Comparison of ENCODE assay signal across 9 cellular contexts in the genomic region with DNA sequence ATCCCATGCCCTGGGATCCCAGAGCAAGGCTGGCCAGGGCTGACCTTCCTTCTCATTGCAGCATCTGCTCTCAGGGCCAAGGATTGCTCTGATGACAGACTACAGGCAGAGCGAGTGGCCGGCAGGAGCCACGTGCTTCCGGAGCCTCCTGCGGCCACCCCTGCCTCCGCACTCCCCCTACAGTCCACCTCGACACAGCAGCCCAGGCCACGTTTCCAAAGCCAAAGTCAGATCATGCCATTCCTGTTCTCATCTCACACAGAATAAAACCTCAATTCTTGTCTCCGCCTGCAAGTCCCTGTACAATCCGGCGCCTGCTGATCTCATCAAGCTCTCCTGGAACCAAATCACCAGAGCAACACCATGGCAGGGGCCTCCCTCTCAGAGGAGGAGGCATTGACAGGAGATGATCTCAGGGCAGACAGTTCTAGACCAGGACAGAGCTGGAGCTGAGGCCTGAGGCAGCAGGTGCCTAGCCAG.
DNase-seq lines count a peak whose midpoint lies in the region; ATAC-seq and TF ChIP-seq lines count a peak whose summit lies in the region.
"Had no signal": no experiment of that assay in that cellular context is flagged by ENCODE, and none has a peak within 500 bp of the region (broad histone marks: within the 10 kb centered on the region; RNA-seq: fewer than 3 reads in every experiment).

No MANE protein-coding gene starts in this region.

- H3K9me3 Mint-ChIP-seq in stimulated activated effector memory CD8-positive, alpha-beta T cell treated with anti-CD3 and anti-CD28 coated beads, Interleukin-12 subunit alpha, Interleukin-12 subunit beta, amount 100 ng/mL, for 72 hours: no peaks in the 10 kb centered on the region
- no peaks in the 10 kb centered on the region for H3K9me3 Mint-ChIP-seq in effector memory CD8-positive, alpha-beta T cell
- H3K9me3 Mint-ChIP-seq: stimulated activated naive CD8-positive, alpha-beta T cell treated with anti-CD3 and anti-CD28 coated beads, Interleukin-15, Interleukin-2, amounts not matched to agents 100 ng/mL and 50 ng/mL, for 24 hours had no signal

- no peak overlapping the region for H3K27ac Mint-ChIP-seq in stimulated activated effector memory CD8-positive, alpha-beta T cell treated with anti-CD3 and anti-CD28 coated beads, Interleukin-12 subunit alpha, Interleukin-12 subunit beta, amount 100 ng/mL, for 72 hours
- H3K27ac Mint-ChIP-seq in effector memory CD8-positive, alpha-beta T cell: no peak overlapping the region
- H3K27ac Mint-ChIP-seq: stimulated activated naive CD8-positive, alpha-beta T cell treated with anti-CD3 and anti-CD28 coated beads, Interleukin-15, Interleukin-2, amounts not matched to agents 100 ng/mL and 50 ng/mL, for 24 hours had no signal

- H3K4me3 ChIP-seq in HEK293 (ENCODE audit: low read depth, low read length) (no peak overlapping the region), brain microvascular endothelial cell (ENCODE audit: low read depth, low read length) (no peak overlapping the region)

- H3K4me1 ChIP-seq in HEK293 (ENCODE audit: control insufficient read depth, insufficient read depth, low read length): peaks cover 3% of the 10 kb centered on the region; the same call in 1 of the 2 replicates

- H3K36me3 ChIP-seq in HEK293 (ENCODE audit: control insufficient read depth in 2 of 2, insufficient read depth in 1 of 2, low read length in 2 of 2) (no peaks in the 10 kb centered on the region), brain microvascular endothelial cell (replicated peaks) (no peaks in the 10 kb centered on the region)

- peak; percentile 27 for ATAC-seq in stimulated activated effector memory CD8-positive, alpha-beta T cell treated with anti-CD3 and anti-CD28 coated beads, Interleukin-12 subunit alpha, Interleukin-12 subunit beta, amount 100 ng/mL, for 72 hours
- no peak for ATAC-seq in effector memory CD8-positive, alpha-beta T cell (replicated peaks)

- CTCF ChIA-PET in HEK293 (lab: Yijun Ruan, JAX): interaction anchor here (0.7 to 2.5 kb wide), 9 partner anchors 11 to 370 kb away, joined by 3 to 6 read pairs (median 3); no protein-coding TSS in a partner anchor

- H3K4me3 Mint-ChIP-seq in stimulated activated effector memory CD8-positive, alpha-beta T cell treated with anti-CD3 and anti-CD28 coated beads, Interleukin-12 subunit alpha, Interleukin-12 subunit beta, amount 100 ng/mL, for 72 hours: no peak overlapping the region
- H3K4me3 Mint-ChIP-seq in effector memory CD8-positive, alpha-beta T cell: no peak overlapping the region
- H3K4me3 Mint-ChIP-seq: stimulated activated naive CD8-positive, alpha-beta T cell treated with anti-CD3 and anti-CD28 coated beads, Interleukin-15, Interleukin-2, amounts not matched to agents 100 ng/mL and 50 ng/mL, for 24 hours had no signal

- H3K36me3 Mint-ChIP-seq in stimulated activated effector memory CD8-positive, alpha-beta T cell treated with anti-CD3 and anti-CD28 coated beads, Interleukin-12 subunit alpha, Interleukin-12 subunit beta, amount 100 ng/mL, for 72 hours: peaks cover 9% of the 10 kb centered on the region
- peaks cover 6% of the 10 kb centered on the region for H3K36me3 Mint-ChIP-seq in effector memory CD8-positive, alpha-beta T cell (ENCODE audit: insufficient read depth)

- H3K27me3 Mint-ChIP-seq in effector memory CD8-positive, alpha-beta T cell: peaks cover 12 to 43% of the 10 kb centered on the region in 2 donors

- peaks cover 11% of the 10 kb centered on the region for H3K4me1 Mint-ChIP-seq in stimulated activated effector memory CD8-positive, alpha-beta T cell treated with anti-CD3 and anti-CD28 coated beads, Interleukin-12 subunit alpha, Interleukin-12 subunit beta, amount 100 ng/mL, for 72 hours
- peaks cover 4 to 7% of the 10 kb centered on the region in 2 donors for H3K4me1 Mint-ChIP-seq in effector memory CD8-positive, alpha-beta T cell (ENCODE audit: low read depth in 2 of 2)

- in situ Hi-C loops in brain microvascular endothelial cell (cut with HindIII; ENCODE audit: low pct_ligation_motif_present, low sequenced_read_pairs): no loop called here

- TF ChIP-seq CTCF in GM12872 (IDR thresholded peaks at IDR 0.05; ENCODE audit: insufficient read depth, low read depth, low read length) (peak; percentile 81), HEK293 (tag by site-specific recombination; IDR thresholded peaks at IDR 0.05) (peak; percentile 92), brain microvascular endothelial cell (IDR thresholded peaks at IDR 0.05; ENCODE audit: low read depth, low read length, missing control alignments) (peak; percentile 96)

- H3K27me3 ChIP-seq in brain microvascular endothelial cell (replicated peaks): no peaks in the 10 kb centered on the region

- DNase-seq in NCI-H146 (lab: John Stamatoyannopoulos, UW) (peak; percentile 42), brain microvascular endothelial cell (peak; percentile 61), islet precursor cell (peak; percentile 92), middle frontal gyrus (ENCODE audit: extremely low spot score, low spot score) (no peak)
- DNase-seq in stimulated activated effector memory CD8-positive, alpha-beta T cell treated with anti-CD3 and anti-CD28 coated beads, Interleukin-12 subunit alpha, Interleukin-12 subunit beta, amount 100 ng/mL, for 72 hours (ENCODE audit: low spot score in 2 of 2): no peak
- DNase-seq in effector memory CD8-positive, alpha-beta T cell: no peak

- POLR2A ChIA-PET in HEK293 (lab: Yijun Ruan, JAX): no interaction called here

- no peaks in the 10 kb centered on the region for H3K9me3 ChIP-seq in HEK293 (ENCODE audit: control insufficient read depth, insufficient read depth, low read depth, low read length)

- H3K27ac ChIP-seq in HEK293 (ENCODE audit: extremely low read depth, low read depth, low read length) (no peak overlapping the region), brain microvascular endothelial cell (no peak overlapping the region)

TF ChIP-seq in HEK293, 187 proteins besides CTCF, POLR2A, EP300 and RAD21 (continues in another document):
- TF ChIP-seq ZSCAN30 (tag by site-specific recombination; IDR thresholded peaks at IDR 0.05): peak; percentile 67; the same call in 1 of the 2 replicates
- peak; percentile 18; the same call in 1 of the 2 replicates for TF ChIP-seq ZFHX2 (tag by site-specific recombination; conservative IDR thresholded peaks at IDR 0.05)
- TF ChIP-seq ZNF623 (tag by site-specific recombination; IDR thresholded peaks at IDR 0.05): no peak
- no peak for TF ChIP-seq ZNF626 (tag by site-specific recombination; IDR thresholded peaks at IDR 0.05)
- no peak for TF ChIP-seq ZNF354C (tag by site-specific recombination; IDR thresholded peaks at IDR 0.05; ENCODE audit: borderline replicate concordance, low read depth)
- no peak for TF ChIP-seq ZNF664 (tag by site-specific recombination; IDR thresholded peaks at IDR 0.05)
- TF ChIP-seq ZNF202 (tag by site-specific recombination; IDR thresholded peaks at IDR 0.05; ENCODE audit: borderline replicate concordance): no peak
- TF ChIP-seq TRIM28 (IDR thresholded peaks at IDR 0.05; ENCODE audit: borderline replicate concordance, low read length): peak; percentile 68
- TF ChIP-seq ZBTB17 (tag by site-specific recombination; IDR thresholded peaks at IDR 0.05): peak; percentile 79
- TF ChIP-seq ZNF335 (tag by site-specific recombination; conservative IDR thresholded peaks at IDR 0.05): peak; percentile 52; the same call in 1 of the 2 replicates
- TF ChIP-seq, protein P1, sequence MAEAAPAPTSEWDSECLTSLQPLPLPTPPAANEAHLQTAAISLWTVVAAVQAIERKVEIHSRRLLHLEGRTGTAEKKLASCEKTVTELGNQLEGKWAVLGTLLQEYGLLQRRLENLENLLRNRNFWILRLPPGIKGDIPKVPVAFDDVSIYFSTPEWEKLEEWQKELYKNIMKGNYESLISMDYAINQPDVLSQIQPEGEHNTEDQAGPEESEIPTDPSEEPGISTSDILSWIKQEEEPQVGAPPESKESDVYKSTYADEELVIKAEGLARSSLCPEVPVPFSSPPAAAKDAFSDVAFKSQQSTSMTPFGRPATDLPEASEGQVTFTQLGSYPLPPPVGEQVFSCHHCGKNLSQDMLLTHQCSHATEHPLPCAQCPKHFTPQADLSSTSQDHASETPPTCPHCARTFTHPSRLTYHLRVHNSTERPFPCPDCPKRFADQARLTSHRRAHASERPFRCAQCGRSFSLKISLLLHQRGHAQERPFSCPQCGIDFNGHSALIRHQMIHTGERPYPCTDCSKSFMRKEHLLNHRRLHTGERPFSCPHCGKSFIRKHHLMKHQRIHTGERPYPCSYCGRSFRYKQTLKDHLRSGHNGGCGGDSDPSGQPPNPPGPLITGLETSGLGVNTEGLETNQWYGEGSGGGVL (tag by site-specific recombination; IDR thresholded peaks at IDR 0.05): no peak
- TF ChIP-seq ZBTB20 (tag by site-specific recombination; IDR thresholded peaks at IDR 0.05): no peak
- peak; percentile 72; the same call in 1 of the 2 replicates for TF ChIP-seq ZNF10 (tag by site-specific recombination; IDR thresholded peaks at IDR 0.05)
- no peak for TF ChIP-seq KLF7 (tag by site-specific recombination; IDR thresholded peaks at IDR 0.05; ENCODE audit: borderline replicate concordance)
- no peak for TF ChIP-seq ZNF747 (tag by site-specific recombination; IDR thresholded peaks at IDR 0.05)
- TF ChIP-seq ZNF654 (tag by site-specific recombination; IDR thresholded peaks at IDR 0.05; ENCODE audit: low read depth): peak; percentile 40; the same call in 1 of the 2 replicates
- no peak for TF ChIP-seq ZNF510 (tag by site-specific recombination; IDR thresholded peaks at IDR 0.05; ENCODE audit: insufficient replicate concordance)
- TF ChIP-seq, protein P2, sequence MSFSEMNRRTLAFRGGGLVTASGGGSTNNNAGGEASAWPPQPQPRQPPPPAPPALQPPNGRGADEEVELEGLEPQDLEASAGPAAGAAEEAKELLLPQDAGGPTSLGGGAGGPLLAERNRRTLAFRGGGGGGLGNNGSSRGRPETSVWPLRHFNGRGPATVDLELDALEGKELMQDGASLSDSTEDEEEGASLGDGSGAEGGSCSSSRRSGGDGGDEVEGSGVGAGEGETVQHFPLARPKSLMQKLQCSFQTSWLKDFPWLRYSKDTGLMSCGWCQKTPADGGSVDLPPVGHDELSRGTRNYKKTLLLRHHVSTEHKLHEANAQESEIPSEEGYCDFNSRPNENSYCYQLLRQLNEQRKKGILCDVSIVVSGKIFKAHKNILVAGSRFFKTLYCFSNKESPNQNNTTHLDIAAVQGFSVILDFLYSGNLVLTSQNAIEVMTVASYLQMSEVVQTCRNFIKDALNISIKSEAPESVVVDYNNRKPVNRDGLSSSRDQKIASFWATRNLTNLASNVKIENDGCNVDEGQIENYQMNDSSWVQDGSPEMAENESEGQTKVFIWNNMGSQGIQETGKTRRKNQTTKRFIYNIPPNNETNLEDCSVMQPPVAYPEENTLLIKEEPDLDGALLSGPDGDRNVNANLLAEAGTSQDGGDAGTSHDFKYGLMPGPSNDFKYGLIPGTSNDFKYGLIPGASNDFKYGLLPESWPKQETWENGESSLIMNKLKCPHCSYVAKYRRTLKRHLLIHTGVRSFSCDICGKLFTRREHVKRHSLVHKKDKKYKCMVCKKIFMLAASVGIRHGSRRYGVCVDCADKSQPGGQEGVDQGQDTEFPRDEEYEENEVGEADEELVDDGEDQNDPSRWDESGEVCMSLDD (tag by site-specific recombination; IDR thresholded peaks at IDR 0.05): no peak

Comparison
In these comparisons a context has a peak if more than half of its experiments do, and no peak if none do; other contexts are left out.
1. DNase-seq: peak in NCI-H146 (single experiment), brain microvascular endothelial cell (single experiment) and islet precursor cell (single experiment); none in stimulated activated effector memory CD8-positive, alpha-beta T cell treated with anti-CD3 and anti-CD28 coated beads, Interleukin-12 subunit alpha, Interleukin-12 subunit beta, amount 100 ng/mL, for 72 hours (0 of 2), effector memory CD8-positive, alpha-beta T cell (0 of 3) and middle frontal gyrus (single experiment).
2. Peak in every context shown above with its lines, with median percentiles within 50 percentile points of each other: CTCF ChIP-seq.